11 cellular contexts compared by ENCODE assay signal in genomic region chr9:71984388-71985069, GRCh38.
DNase-seq lines count a peak whose midpoint lies in the region; ATAC-seq and TF ChIP-seq lines count a peak whose summit lies in the region.
"Had no signal": no experiment of that assay in that cellular context is flagged by ENCODE, and none has a peak within 500 bp of the region (broad histone marks: within the 10 kb centered on the region; RNA-seq: fewer than 3 reads in every experiment).

No MANE protein-coding gene starts in this region.

- H3K4me3 Mint-ChIP-seq in activated CD4-positive, alpha-beta memory T cell treated with anti-CD3 and anti-CD28 coated beads for 36 hours: no peak overlapping the region

- DNase-seq in EL: peak; percentile 84
- peak in 2 of 3 donors; percentile 60 to 66 for DNase-seq in Peyer's patch
- peak; percentile 47 for DNase-seq in fibroblast of pulmonary artery (ENCODE audit: low read depth)
- DNase-seq in osteoblast (ENCODE audit: insufficient read length, low spot score, missing footprints): peak; percentile 63
- DNase-seq in body of pancreas: no peak
- DNase-seq in GM19240 (ENCODE audit: insufficient read length, low spot score): no peak
- no peak for DNase-seq in activated CD4-positive, alpha-beta memory T cell treated with anti-CD3 and anti-CD28 coated beads for 36 hours
- DNase-seq: activated CD4-positive, alpha-beta T cell treated with anti-CD3 and anti-CD28 coated beads, Interleukin-2, amount 50 U/mL, for 1 hour; GF-D8 had no signal

- POLR2A ChIA-PET in activated CD4-positive, alpha-beta memory T cell treated with anti-CD3 and anti-CD28 coated beads for 36 hours (lab: Charles Lee): no interaction called here

- H3K36me3 ChIP-seq in Peyer's patch (no peaks in the 10 kb centered on the region), osteoblast (ENCODE audit: insufficient read depth, low read length) (no peaks in the 10 kb centered on the region), body of pancreas (replicated peaks in 1 of 2; ENCODE audit: insufficient read depth in 1 of 2, low read depth in 2 of 2) (no peaks in the 10 kb centered on the region)
- H3K36me3 ChIP-seq: adrenal gland had no signal

- H3K4me1 ChIP-seq in Peyer's patch (no peaks in the 10 kb centered on the region), osteoblast (ENCODE audit: insufficient read depth, low read length) (peaks cover 7% of the 10 kb centered on the region), body of pancreas (no peaks in the 10 kb centered on the region)
- H3K4me1 ChIP-seq: adrenal gland had no signal

- 85 to 86% methylated on average over 4 of the region's 4 CpGs for WGBS in body of pancreas, 2 donors

- no peaks in the 10 kb centered on the region for H3K27me3 Mint-ChIP-seq in activated CD4-positive, alpha-beta memory T cell treated with anti-CD3 and anti-CD28 coated beads for 36 hours

- H3K36me3 Mint-ChIP-seq in activated CD4-positive, alpha-beta memory T cell treated with anti-CD3 and anti-CD28 coated beads for 36 hours: peaks cover 2% of the 10 kb centered on the region

- no peaks in the 10 kb centered on the region for H3K79me2 ChIP-seq in osteoblast (ENCODE audit: insufficient read depth, low read length)

- peak overlapping the region; percentile 44 for H3K4me2 ChIP-seq in osteoblast (ENCODE audit: insufficient read depth, low read length)

- CTCF ChIA-PET in activated CD4-positive, alpha-beta memory T cell treated with anti-CD3 and anti-CD28 coated beads for 36 hours (lab: Charles Lee): no interaction called here

- H3K4me1 Mint-ChIP-seq in activated CD4-positive, alpha-beta memory T cell treated with anti-CD3 and anti-CD28 coated beads for 36 hours (ENCODE audit: low read depth): no peaks in the 10 kb centered on the region

- ATAC-seq in GM18498 (IDR thresholded peaks at IDR 0.05; ENCODE audit: unreplicated experiment): no peak
- no peak for ATAC-seq in body of pancreas

- intact Hi-C loops in body of pancreas (cut with DNase I): no loop called here
- intact Hi-C loops in activated CD4-positive, alpha-beta memory T cell treated with anti-CD3 and anti-CD28 coated beads for 36 hours (cut with micrococcal nuclease): loop anchor here (5.0 kb wide), 1 partner anchor 177 kb away; no protein-coding TSS in a partner anchor

- no peaks in the 10 kb centered on the region for H3K9me3 Mint-ChIP-seq in activated CD4-positive, alpha-beta memory T cell treated with anti-CD3 and anti-CD28 coated beads for 36 hours

- TF ChIP-seq CTCF in Peyer's patch (IDR thresholded peaks at IDR 0.05) (no peak), fibroblast of pulmonary artery (IDR thresholded peaks at IDR 0.05; ENCODE audit: low read length, missing control alignments) (no peak), osteoblast (IDR thresholded peaks at IDR 0.05; ENCODE audit: extremely low read depth, low read depth, low read length) (no peak), body of pancreas (IDR thresholded peaks at IDR 0.05) (no peak)

- no peak for TF ChIP-seq POLR2A in Peyer's patch (IDR thresholded peaks at IDR 0.05)
- TF ChIP-seq POLR2A in body of pancreas (IDR thresholded peaks at IDR 0.05): no peak

- H3K4me3 ChIP-seq in Peyer's patch: no peak overlapping the region
- H3K4me3 ChIP-seq in fibroblast of pulmonary artery (replicated peaks; ENCODE audit: low read depth, low read length): no peak overlapping the region
- H3K4me3 ChIP-seq in osteoblast (ENCODE audit: insufficient read depth, low read length): no peak overlapping the region
- no peak overlapping the region for H3K4me3 ChIP-seq in body of pancreas
- H3K4me3 ChIP-seq: adrenal gland had no signal

- H4K20me1 ChIP-seq in osteoblast (ENCODE audit: insufficient read depth, low read length): no peaks in the 10 kb centered on the region

- H3K9me3 ChIP-seq in Peyer's patch (no peaks in the 10 kb centered on the region), osteoblast (ENCODE audit: low read depth, low read length) (no peaks in the 10 kb centered on the region), body of pancreas (no peaks in the 10 kb centered on the region)
- H3K9me3 ChIP-seq: adrenal gland had no signal

- H3K27ac ChIP-seq in Peyer's patch (no peak overlapping the region), osteoblast (ENCODE audit: low read depth, low read length) (no peak overlapping the region), body of pancreas (no peak overlapping the region)
- H3K27ac ChIP-seq: adrenal gland had no signal

- H3K27me3 ChIP-seq in Peyer's patch (no peaks in the 10 kb centered on the region), osteoblast (ENCODE audit: insufficient read depth, low read length) (no peaks in the 10 kb centered on the region), body of pancreas (no peaks in the 10 kb centered on the region)
- H3K27me3 ChIP-seq: adrenal gland had no signal

- H2AFZ ChIP-seq in osteoblast (ENCODE audit: low read length): peak overlapping the region; percentile 4

- no peak overlapping the region for H3K27ac Mint-ChIP-seq in activated CD4-positive, alpha-beta memory T cell treated with anti-CD3 and anti-CD28 coated beads for 36 hours

Comparison
In these comparisons a context has a peak if more than half of its experiments do, and no peak if none do; other contexts are left out.
1. DNase-seq: peak in EL (single experiment), Peyer's patch (2 of 3), fibroblast of pulmonary artery (single experiment) and osteoblast (single experiment); none in body of pancreas (0 of 4), GM19240 (single experiment) and activated CD4-positive, alpha-beta memory T cell treated with anti-CD3 and anti-CD28 coated beads for 36 hours (single experiment).